16 cellular contexts compared by ENCODE assay signal in the genomic region with DNA sequence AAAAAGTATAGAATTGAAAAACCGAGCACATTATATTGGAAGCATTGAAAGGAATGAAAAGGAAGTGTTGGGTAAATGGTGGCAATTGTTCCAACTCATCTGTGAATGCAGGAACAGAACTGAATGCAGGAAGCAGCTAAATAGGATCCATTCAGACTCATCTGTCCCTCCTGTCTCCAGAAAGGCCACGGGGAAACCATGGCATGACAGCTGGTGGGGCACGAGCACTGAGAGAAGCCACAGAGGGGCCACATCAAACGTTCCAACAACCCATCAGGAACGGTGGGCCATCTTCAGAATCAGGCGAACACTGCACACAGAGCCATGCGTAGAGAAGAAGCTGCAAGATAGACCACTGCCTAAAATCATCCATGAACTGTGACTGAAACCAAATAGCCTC.
DNase-seq lines count a peak whose midpoint lies in the region; TF ChIP-seq lines count a peak whose summit lies in the region.
"Had no signal": no experiment of that assay in that cellular context is flagged by ENCODE, and none has a peak within 500 bp of the region (broad histone marks: within the 10 kb centered on the region; RNA-seq: fewer than 3 reads in every experiment).

No MANE protein-coding gene starts in this region.

- no peak overlapping the region for H4K12ac ChIP-seq in trophoblast cell (ENCODE audit: low read depth, low read length)

- no peak overlapping the region for H2AFZ ChIP-seq in trophoblast cell (ENCODE audit: insufficient read depth, low read length, poor library complexity)
- H2AFZ ChIP-seq: GM23248 had no signal

- no peaks in the 10 kb centered on the region for H3K79me1 ChIP-seq in trophoblast cell (ENCODE audit: low read length)

- intact Hi-C loops in tibial artery (cut with DNase I; ENCODE audit: low total_unique reads): no loop called here

- H3K36me3 ChIP-seq in trophoblast cell (ENCODE audit: control insufficient read depth in 1 of 2, insufficient read depth in 2 of 2, low read length in 2 of 2): no peaks in the 10 kb centered on the region
- no peaks in the 10 kb centered on the region for H3K36me3 ChIP-seq in tibial artery
- H3K36me3 ChIP-seq: BLaER1 treated with 17β-estradiol and CSF1 and Interleukin-3, amounts not matched to agents 10 nM and 100 nM had no signal

- H3K9me3 ChIP-seq in trophoblast cell (ENCODE audit: insufficient read depth, low read depth, low read length): no peaks in the 10 kb centered on the region
- no peaks in the 10 kb centered on the region for H3K9me3 ChIP-seq in tibial artery
- H3K9me3 ChIP-seq: A549 had no signal

- no peak overlapping the region for H2BK5ac ChIP-seq in trophoblast cell (ENCODE audit: low read depth, low read length, poor library complexity)

- no peak overlapping the region for H3K4me2 ChIP-seq in trophoblast cell (ENCODE audit: low read length)
- H3K4me2 ChIP-seq: A549 had no signal

- H2BK120ac ChIP-seq in trophoblast cell (ENCODE audit: insufficient read depth, low read length, poor library complexity): no peak overlapping the region

- H3K14ac ChIP-seq in trophoblast cell (ENCODE audit: low read length): no peak overlapping the region

- peak overlapping the region; percentile 74 for H2BK12ac ChIP-seq in trophoblast cell (ENCODE audit: low read length)

- no peak overlapping the region for H3K9ac ChIP-seq in trophoblast cell (ENCODE audit: low read length)
- H3K9ac ChIP-seq: BLaER1 treated with 17β-estradiol and CSF1 and Interleukin-3, amounts not matched to agents 10 nM and 100 nM; GM23248 had no signal

- no peak overlapping the region for H3K4ac ChIP-seq in trophoblast cell (ENCODE audit: low read depth, low read length)

- no CpG with 5 or more reads among the region's 7 CpGs for WGBS in trophoblast cell (ENCODE audit: extremely low coverage, insufficient coverage, insufficient read length)

- no peak overlapping the region for H4K91ac ChIP-seq in trophoblast cell (ENCODE audit: low read depth, low read length)

- H3K4me1 ChIP-seq in trophoblast cell (ENCODE audit: control insufficient read depth in 1 of 2, insufficient read depth in 2 of 2, low read length in 2 of 2) (no peaks in the 10 kb centered on the region), tibial artery (no peaks in the 10 kb centered on the region)
- H3K4me1 ChIP-seq: A549 had no signal

- no peak overlapping the region for H4K8ac ChIP-seq in trophoblast cell (ENCODE audit: low read depth, low read length)

- no peak overlapping the region for H2AK5ac ChIP-seq in trophoblast cell (ENCODE audit: low read length)

- H3K79me2 ChIP-seq in trophoblast cell (ENCODE audit: control insufficient read depth, insufficient read depth, low read length, poor library complexity): no peaks in the 10 kb centered on the region

- H3K23ac ChIP-seq in trophoblast cell (ENCODE audit: low read length): no peak overlapping the region

- no peak overlapping the region for H3K27ac ChIP-seq in trophoblast cell (ENCODE audit: low read depth, low read length)
- H3K27ac ChIP-seq in tibial artery: no peak overlapping the region
- H3K27ac ChIP-seq: A549; BLaER1 treated with 17β-estradiol and CSF1 and Interleukin-3, amounts not matched to agents 10 nM and 100 nM; GM23248 had no signal

- TF ChIP-seq CTCF in tibial artery (IDR thresholded peaks at IDR 0.05): no peak

- H3K4me3 ChIP-seq in trophoblast cell (ENCODE audit: low read depth, low read length) (no peak overlapping the region), tibial artery (no peak overlapping the region)
- H3K4me3 ChIP-seq: A549; BLaER1 treated with 17β-estradiol and CSF1 and Interleukin-3, amounts not matched to agents 10 nM and 100 nM; GM12878; GM23248 had no signal

- H3K18ac ChIP-seq in trophoblast cell (ENCODE audit: low read length): no peak overlapping the region

- DNase-seq in COLO829 (ENCODE audit: low spot score) (peak; percentile 32), RPMI7951 (ENCODE audit: low read depth) (peak; percentile 14), globus pallidus (ENCODE audit: low spot score) (peak; percentile 14), trophoblast cell (no peak), tibial artery (no peak), amniotic stem cell (lab: John Stamatoyannopoulos, UW) (no peak), HPDE6-E6E7 (ENCODE audit: extremely low spot score) (no peak)
- no peak for DNase-seq in activated naive CD4-positive, alpha-beta T cell treated with anti-CD3 and anti-CD28 coated beads, Interleukin-2, amount 50 U/mL, for 16 hours
- DNase-seq: Calu3; CD4-positive, CD25-positive, alpha-beta regulatory T cell; DMS 273 treated with DMSO at 0.1 percent for 48 hours; GM23248; H7 had no signal

- no peaks in the 10 kb centered on the region for H3K27me3 ChIP-seq in trophoblast cell (ENCODE audit: insufficient read depth, low read length)
- H3K27me3 ChIP-seq in tibial artery: no peaks in the 10 kb centered on the region
- H3K27me3 ChIP-seq: BLaER1 treated with 17β-estradiol and CSF1 and Interleukin-3, amounts not matched to agents 10 nM and 100 nM had no signal

Comparison
In these comparisons a context has a peak if more than half of its experiments do, and no peak if none do; other contexts are left out.
1. DNase-seq: peak in COLO829 (single experiment), RPMI7951 (single experiment) and globus pallidus (single experiment); none in trophoblast cell (0 of 2), activated naive CD4-positive, alpha-beta T cell treated with anti-CD3 and anti-CD28 coated beads, Interleukin-2, amount 50 U/mL, for 16 hours (single experiment), tibial artery (0 of 2), amniotic stem cell (single experiment) and HPDE6-E6E7 (single experiment).